8 cellular contexts compared by ENCODE assay signal in the genomic region with DNA sequence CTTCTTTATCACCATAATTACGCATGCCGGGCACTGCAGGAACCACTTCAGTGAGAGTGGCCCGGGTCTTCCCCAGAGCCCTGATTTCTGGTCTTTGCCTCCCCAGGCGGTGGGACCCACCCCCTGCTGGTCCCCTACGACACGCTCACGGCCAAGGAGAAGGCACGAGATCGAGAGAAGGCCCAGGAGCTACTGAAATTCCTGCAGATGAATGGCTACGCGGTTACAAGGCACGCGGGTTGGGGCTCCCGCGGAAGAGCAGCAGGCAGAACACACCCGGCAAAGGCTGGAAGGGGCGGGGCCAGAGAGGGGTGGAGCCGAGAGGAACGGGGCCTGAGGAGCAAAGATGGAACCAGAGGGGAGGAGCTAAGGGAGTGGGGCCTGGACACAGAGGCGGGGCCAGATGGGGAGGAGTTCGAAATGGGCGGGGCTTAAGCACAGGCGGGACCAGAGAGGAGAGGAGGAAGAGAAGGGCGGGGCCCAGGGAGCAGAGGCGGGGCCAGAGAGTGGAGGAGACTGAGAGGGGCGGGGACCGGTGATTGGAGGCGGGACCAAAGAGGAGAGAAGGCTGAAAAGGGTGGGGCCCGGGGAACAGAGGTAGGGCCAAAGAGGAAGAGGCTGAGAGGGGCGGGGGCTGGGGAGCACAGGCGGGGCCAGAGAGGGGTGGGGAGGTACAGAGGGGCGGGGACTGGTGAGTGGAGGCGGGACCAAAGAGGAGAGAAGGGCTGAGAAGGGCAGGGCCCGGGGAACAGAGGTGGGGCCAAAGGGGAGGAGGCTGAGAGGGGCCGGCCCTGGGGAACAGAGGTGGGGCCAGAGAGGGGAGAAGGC.
A peak's percentile ranks its signal among the peaks of the same experiment; 100 is the strongest.
DNase-seq lines count a peak whose midpoint lies in the region; ATAC-seq and TF ChIP-seq lines count a peak whose summit lies in the region.

No MANE protein-coding gene starts in this region.

- no peak for TF ChIP-seq CTCF in GM13977 (IDR thresholded peaks at IDR 0.05; ENCODE audit: extremely low read depth, insufficient read depth, missing control alignments)
- TF ChIP-seq CTCF in RWPE2 (IDR thresholded peaks at IDR 0.05; ENCODE audit: poor library complexity, severe bottlenecking), result no peak
- TF ChIP-seq CTCF in spleen (IDR thresholded peaks at IDR 0.05 in 8 of 11, conservative IDR thresholded peaks at IDR 0.05 in 3 of 11), result no peak

- ATAC-seq in RWPE2 (ENCODE audit: low read depth) (peak; percentile 84), left ventricle myocardium superior (peak; percentile 81)

- 26 to 53% (median 38%) methylated on average over 35 of the region's 35 CpGs for WGBS in spleen, 5 donors

- DNase-seq in GM13977 (ENCODE audit: low spot score) (peak; percentile 89), HPDE6-E6E7 (ENCODE audit: extremely low spot score) (peak; percentile 43), RWPE2 (ENCODE audit: low spot score) (peak; percentile 95), left ventricle myocardium superior (peak; percentile 63), spleen (peak; percentile 94), middle frontal gyrus (ENCODE audit: extremely low spot score, low spot score) (no peak), AML-193 (lab: John Stamatoyannopoulos, UW) (no peak)
- DNase-seq in activated naive CD4-positive, alpha-beta T cell treated with Interleukin-2 at 50 U/mL for 16 hours, result peak; percentile 90

- intact Hi-C loops in left ventricle myocardium superior (cut with micrococcal nuclease) (no loop called here), spleen (cut with DNase I; ENCODE audit: low total_unique reads) (no loop called here)

- H3K27me3 ChIP-seq in RWPE2 (ENCODE audit: insufficient read depth, poor library complexity, severe bottlenecking) (no peaks in the 10 kb centered on the region), spleen (replicated peaks in 1 of 7) (peaks cover 0 to 24% (median 0%) of the 10 kb centered on the region in 7 donors)

- in situ Hi-C loops in GM13977 (cut with MboI; ENCODE audit: low pct_unique_long_range_greater_than_20kb, low sequenced_read_pairs, unreplicated experiment), result no loop called here

- H3K27ac ChIP-seq in RWPE2 (ENCODE audit: poor library complexity, severe bottlenecking) (no peak overlapping the region), spleen (no peak overlapping the region)

- H3K36me3 ChIP-seq in RWPE2 (ENCODE audit: low read depth) (no peaks in the 10 kb centered on the region), spleen (no peaks in the 10 kb centered on the region)

- no peak overlapping the region for H3K4me3 ChIP-seq in RWPE2 (ENCODE audit: severe bottlenecking)
- peak overlapping the region in 1 of 8 donors; percentile 47 for H3K4me3 ChIP-seq in spleen

- no peaks in the 10 kb centered on the region for H3K4me1 ChIP-seq in RWPE2 (ENCODE audit: insufficient read depth, poor library complexity, severe bottlenecking)
- peaks cover 0 to 4% (median 0%) of the 10 kb centered on the region in 6 donors for H3K4me1 ChIP-seq in spleen

- no peaks in the 10 kb centered on the region for H3K9me3 ChIP-seq in RWPE2 (ENCODE audit: severe bottlenecking)
- no peaks in the 10 kb centered on the region for H3K9me3 ChIP-seq in spleen

- TF ChIP-seq POLR2A in spleen (IDR thresholded peaks at IDR 0.05), result no peak

Comparison
In these comparisons a context has a peak if more than half of its experiments do, and no peak if none do; other contexts are left out.
1. DNase-seq: peak in GM13977 (single experiment), HPDE6-E6E7 (single experiment), RWPE2 (single experiment), activated naive CD4-positive, alpha-beta T cell treated with Interleukin-2 at 50 U/mL for 16 hours (single experiment), left ventricle myocardium superior (single experiment) and spleen (single experiment); none in middle frontal gyrus (single experiment) and AML-193 (0 of 2).